7 cellular contexts compared by ENCODE assay signal in the genomic region with DNA sequence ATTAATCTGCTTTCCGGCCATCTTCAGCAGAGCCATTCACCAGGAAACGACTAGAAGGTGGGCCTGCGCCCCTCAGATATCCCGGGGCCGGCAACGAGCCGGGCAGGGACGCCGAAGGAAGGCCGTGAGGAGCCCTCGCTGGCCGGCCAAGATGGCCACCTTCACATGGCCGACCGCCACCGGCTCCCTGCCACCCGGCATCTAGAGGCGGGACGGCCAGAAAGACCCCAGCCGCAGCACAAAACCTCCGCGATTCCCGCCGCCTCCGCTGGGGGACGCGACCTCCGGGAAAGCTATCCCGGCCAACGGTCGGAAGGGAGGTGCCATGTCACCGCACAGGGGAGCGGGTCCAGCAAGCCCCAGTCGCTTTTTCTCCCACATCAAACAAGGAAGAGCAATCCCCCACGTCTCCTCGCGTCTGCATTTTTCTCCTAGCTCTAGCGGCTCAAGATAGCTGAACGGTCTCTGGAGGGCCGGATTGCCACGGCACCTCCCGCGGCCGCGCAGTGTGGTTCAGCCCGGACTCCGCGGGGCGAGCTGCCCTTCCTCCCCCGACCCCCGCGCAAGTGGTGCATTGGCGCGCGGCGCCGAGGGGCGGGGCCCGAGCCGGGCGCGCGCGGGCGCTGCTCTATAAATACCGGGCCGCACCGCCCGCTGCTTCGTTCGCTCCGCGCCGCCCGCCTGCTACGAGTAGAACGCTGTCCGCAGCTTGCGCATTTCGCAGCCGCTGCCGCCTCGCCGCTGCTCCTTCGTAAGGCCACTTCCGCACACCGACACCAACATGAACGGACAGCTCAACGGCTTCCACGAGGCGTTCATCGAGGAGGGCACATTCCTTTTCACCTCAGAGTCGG. TPM values are rescaled to one million over a fixed set of nuclear protein-coding genes. Genes with fewer than 3 reads are reported as not detected.
DNase-seq lines count a peak whose midpoint lies in the region; ATAC-seq and TF ChIP-seq lines count a peak whose summit lies in the region.

MAT2A (plus strand) TSS at position 662 of the 854 bp plus-strand sequence; CDS start at position 782, 120 bp downstream.

- ATAC-seq in GM18511 (IDR thresholded peaks at IDR 0.05; ENCODE audit: unreplicated experiment) (peak; percentile 81), HG03039 (IDR thresholded peaks at IDR 0.05; ENCODE audit: unreplicated experiment) (peak; percentile 65)

- peak; percentile 91 to 93 for DNase-seq in NCI-H2081 (lab: John Stamatoyannopoulos, UW)
- DNase-seq in T1000 (lab: John Stamatoyannopoulos, UW): peak; percentile 92
- peak; percentile 95 for DNase-seq in astrocyte of the spinal cord (ENCODE audit: low read depth, low spot score)
- DNase-seq in hypothalamus (lab: John Stamatoyannopoulos, UW): peak; percentile 79 to 99 (median 92)
- DNase-seq in sigmoid colon: peak; percentile 97

- H3K27me3 ChIP-seq in sigmoid colon: no peaks in the 10 kb centered on the region

- peak; percentile 96 to 97 for TF ChIP-seq POLR2A in sigmoid colon (IDR thresholded peaks at IDR 0.05)

- TF ChIP-seq EP300 in sigmoid colon (IDR thresholded peaks at IDR 0.05): no peak

- peaks cover 0 to 51% (median 50%) of the 10 kb centered on the region in 4 donors for H3K4me1 ChIP-seq in sigmoid colon

- H3K36me3 ChIP-seq in sigmoid colon: peaks cover 23 to 33% (median 26%) of the 10 kb centered on the region in 4 donors

- TF ChIP-seq CTCF in astrocyte of the spinal cord (IDR thresholded peaks at IDR 0.05; ENCODE audit: low read depth, low read length) (peak; percentile 80), sigmoid colon (IDR thresholded peaks at IDR 0.05) (peak; percentile 68 to 83 (median 78))

- in situ Hi-C loops in astrocyte of the spinal cord (cut with HindIII; ENCODE audit: low sequenced_read_pairs): loop anchor here (25.0 kb wide), 1 partner anchor 126 kb away; the partner anchor contains the start of genes CAPG and SH2D6

- 0% methylated on average over 92 of the region's 92 CpGs for WGBS in sigmoid colon, 2 donors

- intact Hi-C loops in sigmoid colon (cut with DNase I): loop anchor here (1.0 to 2.0 kb wide), 2 partner anchors 118 to 184 kb away; partner anchors contain the start of genes ELMOD3 and RETSAT

- H3K4me3 ChIP-seq in astrocyte of the spinal cord (ENCODE audit: low read depth, low read length) (peak within 1 kb of the TSS; percentile 64), sigmoid colon (peak within 1 kb of the TSS; percentile 91 to 96 (median 96))

- H3K27ac ChIP-seq in sigmoid colon: peak within 1 kb of the TSS; percentile 99 to 100 (median 99)

- H3K9me3 ChIP-seq in sigmoid colon: no peaks in the 10 kb centered on the region

RNA-seq across cellular contexts. Expression of gene MAT2A, which starts in this region (rescaled TPM):
- total RNA-seq in sigmoid colon: 100 to 1,000 TPM; 139 to 249 (median 151) TPM
- 10 to 100 TPM; 52.3 to 93.1 (median 61.0) TPM for polyA plus RNA-seq in sigmoid colon

Comparison
In these comparisons a context has a peak if more than half of its experiments do, and no peak if none do; other contexts are left out.
1. Peak in every context shown above with its lines: DNase-seq, ATAC-seq, H3K4me3 ChIP-seq and H3K27ac ChIP-seq.